Comparison of ENCODE assay signal across 9 cellular contexts in the genomic region with DNA sequence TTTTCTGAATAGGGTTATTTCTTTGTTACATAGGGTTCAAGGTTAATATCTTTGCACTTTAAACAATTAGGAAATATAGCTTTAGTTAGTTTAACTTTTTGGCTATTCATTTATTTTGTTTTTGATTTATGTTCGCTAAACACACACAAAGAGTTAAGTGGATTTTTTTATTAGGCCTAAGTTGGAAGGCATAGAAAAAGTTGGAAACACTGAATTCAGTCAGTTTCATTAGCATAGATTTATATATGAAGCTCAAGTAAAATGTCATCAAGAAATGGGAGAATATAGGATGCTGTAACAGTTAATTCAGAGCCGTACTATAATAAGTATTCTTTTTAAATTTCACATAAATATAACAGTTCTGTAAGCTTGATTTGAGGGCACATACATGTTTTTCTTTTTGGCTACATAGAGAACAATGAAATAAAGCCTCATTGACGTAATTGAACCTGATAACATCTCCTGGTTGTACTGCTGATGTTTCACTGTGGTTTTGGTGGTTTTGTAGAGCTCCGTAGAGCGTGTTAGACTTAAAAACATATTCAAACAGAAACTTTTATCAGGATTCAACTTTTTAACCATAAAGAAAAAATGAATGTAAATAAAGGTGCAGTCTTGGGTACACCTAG.
DNase-seq lines count a peak whose midpoint lies in the region; ATAC-seq, FAIRE-seq and TF ChIP-seq lines count a peak whose summit lies in the region.
"Had no signal": no experiment of that assay in that cellular context is flagged by ENCODE, and none has a peak within 500 bp of the region (broad histone marks: within the 10 kb centered on the region; RNA-seq: fewer than 3 reads in every experiment).

No MANE protein-coding gene starts in this region.

- in situ Hi-C loops in IMR-90 (cut with MboI; ENCODE audit: low sequenced_read_pairs) = no loop called here

- H3K27me3 Mint-ChIP-seq in activated naive CD4-positive, alpha-beta T cell treated with anti-CD3 and anti-CD28 coated beads, Interleukin-2, amount 10 ng/mL, durations not matched to agents 7 days and 5 days = no peaks in the 10 kb centered on the region

- no peak overlapping the region for H2BK5ac ChIP-seq in IMR-90 (ENCODE audit: low read depth, low read length, poor library complexity, severe bottlenecking)

- ATAC-seq in GM21526 (IDR thresholded peaks at IDR 0.05; ENCODE audit: low FRiP score, unreplicated experiment) (peak; percentile 94), IMR-90 (ENCODE audit: low read depth) (no peak)

- no peaks in the 10 kb centered on the region for H3K9me1 ChIP-seq in IMR-90 (ENCODE audit: insufficient read depth, low read length)

- H4K5ac ChIP-seq in IMR-90 (ENCODE audit: low read depth, low read length) = no peak overlapping the region

- no peak overlapping the region for H3K9ac ChIP-seq in IMR-90 (ENCODE audit: low read depth, low read length)

- no peak overlapping the region for H2BK20ac ChIP-seq in IMR-90 (ENCODE audit: low read depth, low read length)

- no peaks in the 10 kb centered on the region for H3K27me3 ChIP-seq in IMR-90 (ENCODE audit: control insufficient read depth, insufficient read depth, low read length)

- no peak for DNase-seq in GM12892 (ENCODE audit: insufficient read length)
- peak; percentile 3 for DNase-seq in IMR-90
- peak; percentile 59 for DNase-seq in activated naive CD4-positive, alpha-beta T cell treated with anti-CD3 and anti-CD28 coated beads, Interleukin-2, amount 10 ng/mL, durations not matched to agents 7 days and 5 days
- peak; percentile 14 for DNase-seq in urothelium cell line (ENCODE audit: low spot score)
- DNase-seq in AG08395 (ENCODE audit: low spot score) = no peak
- no peak for DNase-seq in frontal cortex (ENCODE audit: low spot score in 2 of 2)
- DNase-seq in GOT3 (lab: John Stamatoyannopoulos, UW) = no peak
- DNase-seq: left cardiac atrium had no signal

- no peak overlapping the region for H3K4me2 ChIP-seq in IMR-90 (ENCODE audit: low read depth, low read length)

- H3K9me3 ChIP-seq in IMR-90 (ENCODE audit: control insufficient read depth, insufficient read depth, low read length) = no peaks in the 10 kb centered on the region

- TF ChIP-seq RAD21 in IMR-90 (IDR thresholded peaks at IDR 0.05; ENCODE audit: low read length) = no peak

- no peak overlapping the region for H3K14ac ChIP-seq in IMR-90 (replicated peaks; ENCODE audit: low read depth, low read length)

- no CpG with 5 or more reads among the region's 5 CpGs for WGBS in IMR-90 (ENCODE audit: extremely low coverage in 2 of 2, insufficient read length in 1 of 2), 2 experiments

- H4K91ac ChIP-seq in IMR-90 (ENCODE audit: insufficient read depth, low read depth, low read length) = no peak overlapping the region

- no peaks in the 10 kb centered on the region for H3K4me1 ChIP-seq in IMR-90 (ENCODE audit: control insufficient read depth, insufficient read depth, low read length)

- peak; percentile 94 for FAIRE-seq in GM12892 (lab: Jason Lieb, UNC)
- FAIRE-seq in urothelium cell line (lab: Jason Lieb, UNC) = no peak
- FAIRE-seq in frontal cortex (lab: Jason Lieb, UNC) = no peak

- intact Hi-C loops in IMR-90 (cut with micrococcal nuclease) = no loop called here

- H3K36me3 Mint-ChIP-seq in activated naive CD4-positive, alpha-beta T cell treated with anti-CD3 and anti-CD28 coated beads, Interleukin-2, amount 10 ng/mL, durations not matched to agents 7 days and 5 days = peaks cover 15% of the 10 kb centered on the region

- H4K8ac ChIP-seq in IMR-90 (ENCODE audit: low read depth in 2 of 2, low read length in 2 of 2) = no peak overlapping the region

- no peak overlapping the region for H3K18ac ChIP-seq in IMR-90 (ENCODE audit: low read depth, low read length)

- H3K23ac ChIP-seq in IMR-90 (ENCODE audit: low read depth, low read length) = no peak overlapping the region

- no peak overlapping the region for H2BK120ac ChIP-seq in IMR-90 (ENCODE audit: low read depth, low read length)

- H3K36me3 ChIP-seq in IMR-90 (ENCODE audit: control insufficient read depth, insufficient read depth, low read length) = no peaks in the 10 kb centered on the region

- no peak overlapping the region for H2AK9ac ChIP-seq in IMR-90 (replicated peaks; ENCODE audit: low read depth, low read length, poor library complexity)

- no peak overlapping the region for H2BK15ac ChIP-seq in IMR-90 (ENCODE audit: low read depth, low read length)

- H3K27ac ChIP-seq in IMR-90 (ENCODE audit: insufficient read depth, low read length) = no peak overlapping the region

- H3K4me1 Mint-ChIP-seq in activated naive CD4-positive, alpha-beta T cell treated with anti-CD3 and anti-CD28 coated beads, Interleukin-2, amount 10 ng/mL, durations not matched to agents 7 days and 5 days = peaks cover 46% of the 10 kb centered on the region

- TF ChIP-seq CTCF in IMR-90 (conservative IDR thresholded peaks at IDR 0.05; ENCODE audit: low read depth, low read length) = no peak

- H3K4me3 Mint-ChIP-seq in activated naive CD4-positive, alpha-beta T cell treated with anti-CD3 and anti-CD28 coated beads, Interleukin-2, amount 10 ng/mL, durations not matched to agents 7 days and 5 days = no peak overlapping the region

- H3K79me1 ChIP-seq in IMR-90 (ENCODE audit: low read depth in 1 of 2, low read length in 2 of 2) = no peaks in the 10 kb centered on the region

- POLR2A ChIA-PET in IMR-90 (lab: Charles Lee; ENCODE audit: unreplicated experiment) = no interaction called here

- no peak overlapping the region for H3K27ac Mint-ChIP-seq in activated naive CD4-positive, alpha-beta T cell treated with anti-CD3 and anti-CD28 coated beads, Interleukin-2, amount 10 ng/mL, durations not matched to agents 7 days and 5 days

- H3K9me3 Mint-ChIP-seq in activated naive CD4-positive, alpha-beta T cell treated with anti-CD3 and anti-CD28 coated beads, Interleukin-2, amount 10 ng/mL, durations not matched to agents 7 days and 5 days = no peaks in the 10 kb centered on the region

- CTCF ChIA-PET in IMR-90 (lab: Yijun Ruan, JAX) = no interaction called here
- CTCF ChIA-PET in activated naive CD4-positive, alpha-beta T cell treated with anti-CD3 and anti-CD28 coated beads, Interleukin-2, amount 10 ng/mL, durations not matched to agents 7 days and 5 days (lab: Charles Lee) = interaction anchor here (0.9 to 3.3 kb wide), 4 partner anchors 120 to 230 kb away, joined by 3 to 14 read pairs (median 4); a partner anchor contains a TSS

- H3K56ac ChIP-seq in IMR-90 (ENCODE audit: extremely low read depth, insufficient read depth, low read length) = no peak overlapping the region

- dilution Hi-C loops in IMR-90 (cut with HindIII; ENCODE audit: low sequenced_read_pairs, unreplicated experiment) = no loop called here

- no peaks in the 10 kb centered on the region for H4K20me1 ChIP-seq in IMR-90 (ENCODE audit: insufficient read depth, low read length)

- H2AK5ac ChIP-seq in IMR-90 (ENCODE audit: low read depth, low read length) = no peak overlapping the region

- no peak overlapping the region for H3K4me3 ChIP-seq in IMR-90 (ENCODE audit: insufficient read depth, low read depth, low read length)

- BruUV-seq in IMR-90 (replicated peaks; lab: Mats Ljungman, UMichigan) = no TSS peak

- no peak overlapping the region for H2AFZ ChIP-seq in IMR-90 (replicated peaks; ENCODE audit: low read length, poor library complexity)

- no peak for TF ChIP-seq POLR2A in GM12892 (IDR thresholded peaks at IDR 0.05; ENCODE audit: low read depth, low read length)
- no peak for TF ChIP-seq POLR2A in IMR-90 (IDR thresholded peaks at IDR 0.05; ENCODE audit: low read depth, low read length)

- no peak overlapping the region for H3K4ac ChIP-seq in IMR-90 (ENCODE audit: low read depth, low read length)

TF ChIP-seq in IMR-90, 13 proteins besides CTCF, POLR2A, EP300 and RAD21:
- TF ChIP-seq, protein P1, sequence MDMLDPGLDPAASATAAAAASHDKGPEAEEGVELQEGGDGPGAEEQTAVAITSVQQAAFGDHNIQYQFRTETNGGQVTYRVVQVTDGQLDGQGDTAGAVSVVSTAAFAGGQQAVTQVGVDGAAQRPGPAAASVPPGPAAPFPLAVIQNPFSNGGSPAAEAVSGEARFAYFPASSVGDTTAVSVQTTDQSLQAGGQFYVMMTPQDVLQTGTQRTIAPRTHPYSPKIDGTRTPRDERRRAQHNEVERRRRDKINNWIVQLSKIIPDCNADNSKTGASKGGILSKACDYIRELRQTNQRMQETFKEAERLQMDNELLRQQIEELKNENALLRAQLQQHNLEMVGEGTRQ (IDR thresholded peaks at IDR 0.05; ENCODE audit: low read depth, low read length) = no peak
- TF ChIP-seq CEBPB (IDR thresholded peaks at IDR 0.05; ENCODE audit: low read depth, low read length) (no peak), MXI1 (IDR thresholded peaks at IDR 0.05; ENCODE audit: borderline replicate concordance, low read depth, low read length) (no peak), RCOR1 (IDR thresholded peaks at IDR 0.05; ENCODE audit: insufficient replicate concordance, low read length) (no peak)

Comparison
In these comparisons a context has a peak if more than half of its experiments do, and no peak if none do; other contexts are left out.
1. DNase-seq: peak in IMR-90 (single experiment), activated naive CD4-positive, alpha-beta T cell treated with anti-CD3 and anti-CD28 coated beads, Interleukin-2, amount 10 ng/mL, durations not matched to agents 7 days and 5 days (single experiment) and urothelium cell line (single experiment); none in GM12892 (single experiment), AG08395 (single experiment), frontal cortex (0 of 2) and GOT3 (single experiment).